Comparison of ENCODE assay signal across 5 cellular contexts in genomic region chr5:9863486-9863885, GRCh38.
"Had no signal": no experiment of that assay in that cellular context is flagged by ENCODE, and none has a peak within 500 bp of the region (broad histone marks: within the 10 kb centered on the region; RNA-seq: fewer than 3 reads in every experiment).

No MANE protein-coding gene starts in this region.

- DNase-seq: H9, HCEC 1CT, IMR-90 had no signal

- H3K4me3 Mint-ChIP-seq: GM23338, H9 had no signal

- H3K27ac Mint-ChIP-seq: GM23338, H9 had no signal

- ATAC-seq: GM23338, K562 had no signal

- H3K4me2 ChIP-seq: GM23338 had no signal

- H3K4me3 ChIP-seq: GM23338, K562 had no signal

- H3K4me1 Mint-ChIP-seq: H9 had no signal
